ENCODE assay signal across 26 cellular contexts in the genomic region with DNA sequence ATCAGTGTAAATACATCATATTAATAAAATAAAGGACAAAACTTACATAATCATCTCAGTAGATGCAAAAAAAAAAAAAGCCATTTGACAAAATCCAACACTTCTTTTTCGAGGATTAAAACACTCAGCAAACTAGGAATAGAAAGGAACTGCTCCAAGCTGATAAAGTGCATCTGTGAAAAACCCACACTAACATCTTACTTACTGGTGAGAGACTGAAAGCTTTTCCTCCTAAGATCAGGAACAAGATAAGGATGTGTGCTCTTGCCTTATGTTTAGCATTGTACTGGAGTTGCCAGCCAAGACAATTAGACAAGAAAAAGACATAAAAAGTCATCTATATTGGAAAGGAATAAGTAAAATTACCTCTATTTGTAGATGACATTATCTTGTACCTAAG.
"Had no signal": no experiment of that assay in that cellular context is flagged by ENCODE, and none has a peak within 500 bp of the region (broad histone marks: within the 10 kb centered on the region; RNA-seq: fewer than 3 reads in every experiment).

No MANE protein-coding gene starts in this region.

- FAIRE-seq: endometrium, urothelium cell line had no signal

- H3K27ac ChIP-seq: coronary artery, lower lobe of right lung, ovary, psoas muscle, skin epidermis, spleen, thoracic aorta, tibial nerve, upper lobe of left lung had no signal

- DNase-seq: dermis blood vessel endothelial cell; effector memory CD8-positive, alpha-beta T cell; hypothalamus; immature natural killer cell; islet precursor cell; kidney glomerular epithelial cell; left colon; left ventricle myocardium superior; lower lobe of right lung; natural killer cell; occipital lobe; ovary; posterior cingulate gyrus; psoas muscle; right cardiac atrium; spleen; stimulated activated CD4-positive, alpha-beta T cell treated with anti-CD3 and anti-CD28 coated beads, Interleukin-15, amount 100 ng/mL, for 24 hours; stimulated activated CD4-positive, alpha-beta T cell treated with anti-CD3 and anti-CD28 coated beads, Interleukin-2, amount 100 ng/mL, for 48 hours; stimulated activated naive B cell treated with anti-CD40 and anti-IgM and Interleukin-4, amounts not matched to agents 10 μg/mL and 1 μg/mL and 100 μg/mL, for 72 hours; upper lobe of left lung had no signal

- ATAC-seq: effector memory CD8-positive, alpha-beta T cell; left colon; left ventricle myocardium superior; lower lobe of right lung; natural killer cell; psoas muscle; right cardiac atrium; stimulated activated naive B cell treated with anti-CD40 and anti-IgM and Interleukin-4, amounts not matched to agents 10 μg/mL and 1 μg/mL and 100 μg/mL, for 72 hours had no signal

- H3K4me3 ChIP-seq: coronary artery, lower lobe of right lung, ovary, psoas muscle, skin epidermis, spleen, thoracic aorta, tibial nerve, upper lobe of left lung had no signal

- H3K27me3 ChIP-seq: ovary, spleen, tibial nerve, upper lobe of left lung had no signal

- H3K36me3 ChIP-seq: ovary, thoracic aorta had no signal

- H3K4me1 ChIP-seq: lower lobe of right lung, psoas muscle, upper lobe of left lung had no signal

- H3K9me3 ChIP-seq: lower lobe of right lung, ovary, psoas muscle, spleen, thoracic aorta, tibial nerve, upper lobe of left lung had no signal
